Comparison of ENCODE assay signal across 8 cellular contexts in genomic region chr17:29568331-29569244, GRCh38. TPM values are rescaled to one million over a fixed set of nuclear protein-coding genes. Genes with fewer than 3 reads are reported as not detected.
DNase-seq lines count a peak whose midpoint lies in the region; ATAC-seq and TF ChIP-seq lines count a peak whose summit lies in the region.

TSS of gene TP53I13 (plus strand) at chr17:29568701. CDS start at chr17:29568759, 58 bp downstream.

- no peak for TF ChIP-seq CTCF in fibroblast of the aortic adventitia (IDR thresholded peaks at IDR 0.05; ENCODE audit: insufficient read depth, low read length)
- TF ChIP-seq CTCF in neural crest cell (conservative IDR thresholded peaks at IDR 0.05): no peak

- H3K9me3 Mint-ChIP-seq in neural crest cell: no peaks in the 10 kb centered on the region

- in situ Hi-C loops in KBM-7 (cut with MboI; ENCODE audit: low pct_unique_long_range_greater_than_20kb, low sequenced_read_pairs): loop anchor here (25.0 kb wide), 1 partner anchor 431 kb away; no protein-coding TSS in a partner anchor

- peak within 1 kb of the TSS; percentile 20 for H3K27ac Mint-ChIP-seq in neural crest cell (ENCODE audit: unreplicated experiment)

- DNase-seq in COLO668 (lab: John Stamatoyannopoulos, UW; ENCODE audit: unreplicated experiment) (peak; percentile 76), KBM-7 (peak; percentile 79), SIG-M5 (lab: John Stamatoyannopoulos, UW) (peak; percentile 59), fibroblast of the aortic adventitia (ENCODE audit: low read depth) (peak; percentile 75), neural crest cell (ENCODE audit: low read depth, low spot score) (peak; percentile 73), superior temporal gyrus (ENCODE audit: extremely low spot score) (peak; percentile 74)
- peak; percentile 88 for DNase-seq in activated effector memory CD4-positive, alpha-beta T cell treated with Interleukin-2 at 50 U/mL for 16 hours

- peak within 1 kb of the TSS; percentile 97 for H3K4me3 Mint-ChIP-seq in neural crest cell

- ATAC-seq in GM21390 (IDR thresholded peaks at IDR 0.05; ENCODE audit: unreplicated experiment): peak; percentile 30

- H3K27me3 Mint-ChIP-seq in neural crest cell (ENCODE audit: low read depth): peaks cover 41% of the 10 kb centered on the region

- peaks cover 30% of the 10 kb centered on the region for H3K4me1 Mint-ChIP-seq in neural crest cell

- no peaks in the 10 kb centered on the region for H3K36me3 Mint-ChIP-seq in neural crest cell (ENCODE audit: low read depth)

- peak within 1 kb of the TSS; percentile 76 for H3K4me3 ChIP-seq in fibroblast of the aortic adventitia (ENCODE audit: low read depth, low read length)

RNA-seq across cellular contexts. Expression of gene TP53I13, which starts in this region (rescaled TPM):
- total RNA-seq in fibroblast of the aortic adventitia (ENCODE audit: low replicate concordance) (24.9 and 41.8 TPM in 2 replicates), neural crest cell (34.3 and 35.0 TPM in 2 replicates)

Comparison
In these comparisons a context has a peak if more than half of its experiments do, and no peak if none do; other contexts are left out.
1. Peak in every context shown above with its lines: DNase-seq, ATAC-seq and H3K4me3 ChIP-seq.